In genomic region chr17:61200349-61200735, GRCh38 we compare ENCODE assay signal across 1 cellular context.
TF ChIP-seq lines count a peak whose summit lies in the region.

No MANE protein-coding gene starts in this region.

TF ChIP-seq in SK-N-SH, 30 proteins besides CTCF, POLR2A, EP300 and RAD21 (continued from another document):
- TF ChIP-seq NFIC (IDR thresholded peaks at IDR 0.05; ENCODE audit: borderline replicate concordance) (no peak), GABPA (IDR thresholded peaks at IDR 0.05; ENCODE audit: low read depth) (no peak), FOXM1 (IDR thresholded peaks at IDR 0.05; ENCODE audit: low read depth) (no peak), MEF2A (IDR thresholded peaks at IDR 0.05; ENCODE audit: borderline replicate concordance, low read depth) (no peak), TAF1 (IDR thresholded peaks at IDR 0.05; ENCODE audit: borderline replicate concordance, low read depth, low read length) (no peak), EZH2phosphoT487 (IDR thresholded peaks at IDR 0.05; ENCODE audit: borderline replicate concordance, low read depth) (no peak), JUND (IDR thresholded peaks at IDR 0.05) (no peak), RXRA (IDR thresholded peaks at IDR 0.05; ENCODE audit: borderline replicate concordance, low read depth) (no peak), SMC3 (IDR thresholded peaks at IDR 0.05; ENCODE audit: low read depth, low read length) (no peak), POLR2AphosphoS5 (IDR thresholded peaks at IDR 0.05; ENCODE audit: low read depth, low read length) (no peak), TCF12 (IDR thresholded peaks at IDR 0.05) (no peak), TEAD4 (IDR thresholded peaks at IDR 0.05; ENCODE audit: borderline replicate concordance, insufficient read depth) (no peak)
- TF ChIP-seq, protein P1, sequence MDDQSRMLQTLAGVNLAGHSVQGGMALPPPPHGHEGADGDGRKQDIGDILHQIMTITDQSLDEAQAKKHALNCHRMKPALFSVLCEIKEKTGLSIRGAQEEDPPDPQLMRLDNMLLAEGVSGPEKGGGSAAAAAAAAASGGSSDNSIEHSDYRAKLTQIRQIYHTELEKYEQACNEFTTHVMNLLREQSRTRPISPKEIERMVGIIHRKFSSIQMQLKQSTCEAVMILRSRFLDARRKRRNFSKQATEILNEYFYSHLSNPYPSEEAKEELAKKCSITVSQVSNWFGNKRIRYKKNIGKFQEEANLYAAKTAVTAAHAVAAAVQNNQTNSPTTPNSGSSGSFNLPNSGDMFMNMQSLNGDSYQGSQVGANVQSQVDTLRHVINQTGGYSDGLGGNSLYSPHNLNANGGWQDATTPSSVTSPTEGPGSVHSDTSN (IDR thresholded peaks at IDR 0.05), result no peak
